In genomic region chr13:73777134-73777533, GRCh38 we compare ENCODE assay signal across 2 cellular contexts.
TF ChIP-seq lines count a peak whose summit lies in the region.

No MANE protein-coding gene starts in this region.

TF ChIP-seq in HepG2, 621 proteins besides CTCF, POLR2A, EP300 and RAD21:
- TF ChIP-seq KLF16 (CRISPR knock-in tag; IDR thresholded peaks at IDR 0.05) (no peak), ZNF770 (CRISPR knock-in tag; IDR thresholded peaks at IDR 0.05) (no peak), CHD2 (IDR thresholded peaks at IDR 0.05; ENCODE audit: low read depth, low read length) (no peak), ZMYM3 (CRISPR knock-in tag; IDR thresholded peaks at IDR 0.05) (no peak), NR0B2 (CRISPR knock-in tag; IDR thresholded peaks at IDR 0.05) (no peak), SP1 (IDR thresholded peaks at IDR 0.05) (no peak), SP1 (CRISPR knock-in tag; IDR thresholded peaks at IDR 0.05) (no peak), CEBPB (IDR thresholded peaks at IDR 0.05; ENCODE audit: borderline replicate concordance, low read depth, low read length) (peak; percentile 66; the same call in 1 of the 2 replicates), ZNF761 (CRISPR knock-in tag; conservative IDR thresholded peaks at IDR 0.05) (no peak), ZNF354B (CRISPR knock-in tag; IDR thresholded peaks at IDR 0.05) (no peak), ZNF550 (CRISPR knock-in tag; IDR thresholded peaks at IDR 0.05; ENCODE audit: borderline replicate concordance) (no peak), ZC3H4 (CRISPR knock-in tag; IDR thresholded peaks at IDR 0.05; ENCODE audit: borderline replicate concordance) (no peak), PAWR (CRISPR knock-in tag; IDR thresholded peaks at IDR 0.05; ENCODE audit: borderline replicate concordance) (no peak), EED (CRISPR knock-in tag; IDR thresholded peaks at IDR 0.05) (no peak), RAD51 (IDR thresholded peaks at IDR 0.05; ENCODE audit: borderline replicate concordance) (no peak), ZNF468 (CRISPR knock-in tag; IDR thresholded peaks at IDR 0.05) (no peak), ATF7 (IDR thresholded peaks at IDR 0.05) (peak; percentile 48; the same call in 1 of the 2 replicates), ATF7 (CRISPR knock-in tag; IDR thresholded peaks at IDR 0.05) (no peak), DMAP1 (CRISPR knock-in tag; IDR thresholded peaks at IDR 0.05) (no peak)
TF ChIP-seq in HepG2: peak in this region for 2.

TF ChIP-seq in H1, 55 proteins besides CTCF, POLR2A, EP300 and RAD21:
- TF ChIP-seq CTBP2 (IDR thresholded peaks at IDR 0.05; ENCODE audit: borderline replicate concordance, insufficient read depth, insufficient read length, low read length) (no peak), CEBPB (IDR thresholded peaks at IDR 0.05; ENCODE audit: low read depth, low read length) (peak; percentile 31; the same call in 1 of the 2 replicates), HDAC6 (IDR thresholded peaks at IDR 0.05; ENCODE audit: low read depth, low read length) (no peak)
TF ChIP-seq in H1: peak in this region for 1.
